In the genomic region with DNA sequence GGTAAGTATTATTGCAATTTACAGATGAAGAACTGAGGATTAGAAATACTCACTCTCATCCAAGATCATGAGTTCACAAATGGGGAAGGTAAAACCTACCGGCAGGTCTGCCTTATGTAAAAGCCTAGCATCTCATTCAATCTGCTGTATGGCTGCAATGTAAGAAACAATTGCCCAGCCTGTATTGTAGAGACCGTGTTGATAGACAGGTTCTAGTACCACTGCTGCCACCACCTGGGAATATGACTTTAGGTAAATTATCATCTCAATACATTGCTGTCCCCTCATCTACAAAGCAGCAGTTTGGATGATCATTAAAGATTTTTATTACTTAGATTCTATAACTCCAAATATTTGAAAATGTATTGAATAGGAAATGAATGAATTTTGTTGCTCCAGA, we compare ENCODE assay signal across 1 cellular context.
TF ChIP-seq lines count a peak whose summit lies in the region.

No MANE protein-coding gene starts in this region.

TF ChIP-seq in GM12878, 131 proteins besides CTCF, POLR2A, EP300 and RAD21:
- TF ChIP-seq NFXL1 (IDR thresholded peaks at IDR 0.05; ENCODE audit: borderline replicate concordance): no peak
- TF ChIP-seq, protein P1, sequence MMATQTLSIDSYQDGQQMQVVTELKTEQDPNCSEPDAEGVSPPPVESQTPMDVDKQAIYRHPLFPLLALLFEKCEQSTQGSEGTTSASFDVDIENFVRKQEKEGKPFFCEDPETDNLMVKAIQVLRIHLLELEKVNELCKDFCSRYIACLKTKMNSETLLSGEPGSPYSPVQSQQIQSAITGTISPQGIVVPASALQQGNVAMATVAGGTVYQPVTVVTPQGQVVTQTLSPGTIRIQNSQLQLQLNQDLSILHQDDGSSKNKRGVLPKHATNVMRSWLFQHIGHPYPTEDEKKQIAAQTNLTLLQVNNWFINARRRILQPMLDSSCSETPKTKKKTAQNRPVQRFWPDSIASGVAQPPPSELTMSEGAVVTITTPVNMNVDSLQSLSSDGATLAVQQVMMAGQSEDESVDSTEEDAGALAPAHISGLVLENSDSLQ (IDR thresholded peaks at IDR 0.05): peak; percentile 73
